32 cellular contexts compared by ENCODE assay signal in genomic region chr2:17573806-17574175, GRCh38. TPM values are rescaled to one million over a fixed set of nuclear protein-coding genes. Genes with fewer than 3 reads are reported as not detected.
"Had no signal": no experiment of that assay in that cellular context is flagged by ENCODE, and none has a peak within 500 bp of the region (broad histone marks: within the 10 kb centered on the region; RNA-seq: fewer than 3 reads in every experiment).

No MANE protein-coding gene starts in this region.

- H3K36me3 Mint-ChIP-seq: activated CD4-positive, alpha-beta memory T cell treated with anti-CD3 and anti-CD28 coated beads for 36 hours; activated naive CD4-positive, alpha-beta T cell treated with anti-CD3 and anti-CD28 coated beads, Interleukin-2, amount 10 ng/mL, durations not matched to agents 7 days and 5 days; activated naive CD8-positive, alpha-beta T cell treated with anti-CD3 and anti-CD28 coated beads for 36 hours; IgD-negative memory B cell had no signal

- H3K4me2 ChIP-seq: SK-N-SH had no signal

- H3K27me3 Mint-ChIP-seq: central memory CD8-positive, alpha-beta T cell had no signal

- ATAC-seq: body of pancreas had no signal

- H3K27ac ChIP-seq: body of pancreas, Peyer's patch, RWPE1, SJCRH30 had no signal

- H3K4me3 ChIP-seq: body of pancreas, Peyer's patch, SJCRH30 had no signal

- H3K9ac ChIP-seq: SK-N-SH had no signal

- H3K4me1 ChIP-seq: body of pancreas, Peyer's patch, SJCRH30 had no signal

- H3K9me3 ChIP-seq: body of pancreas, Peyer's patch, SJCRH30, SK-N-SH had no signal

- H3K9me2 ChIP-seq: SK-N-SH had no signal

- H3K4me3 Mint-ChIP-seq: activated B cell treated with CpG ODN at 0.5 μM for 24 hours; activated CD4-positive, alpha-beta memory T cell treated with anti-CD3 and anti-CD28 coated beads for 36 hours; activated CD4-positive, alpha-beta T cell treated with anti-CD3 and anti-CD28 coated beads, Interleukin-2, amount 10 ng/mL, durations not matched to agents 24 days and 14 days; activated naive CD4-positive, alpha-beta T cell treated with anti-CD3 and anti-CD28 coated beads, Interleukin-2, amount 10 ng/mL, durations not matched to agents 7 days and 5 days; activated naive CD8-positive, alpha-beta T cell treated with anti-CD3 and anti-CD28 coated beads for 36 hours; central memory CD8-positive, alpha-beta T cell; IgD-negative memory B cell; T-helper 1 cell treated with Interleukin-12 subunit alpha and Interleukin-12 subunit beta and Interleukin-4 antibody, amounts not matched to agents 30 μg/mL and 1 μg/mL, for 36 hours had no signal

- H3K27me3 ChIP-seq: body of pancreas, Peyer's patch, SJCRH30 had no signal

- H3K4me1 Mint-ChIP-seq: activated B cell treated with CpG ODN at 0.5 μM for 24 hours; activated naive CD8-positive, alpha-beta T cell treated with anti-CD3 and anti-CD28 coated beads for 36 hours; central memory CD8-positive, alpha-beta T cell had no signal

- H3K36me3 ChIP-seq: Peyer's patch, SJCRH30 had no signal

- H3K27ac Mint-ChIP-seq: activated B cell treated with CpG ODN at 0.5 μM for 24 hours; activated CD4-positive, alpha-beta memory T cell treated with anti-CD3 and anti-CD28 coated beads for 36 hours; activated CD4-positive, alpha-beta T cell treated with anti-CD3 and anti-CD28 coated beads, Interleukin-2, amount 10 ng/mL, durations not matched to agents 24 days and 14 days; activated naive CD4-positive, alpha-beta T cell treated with anti-CD3 and anti-CD28 coated beads, Interleukin-2, amount 10 ng/mL, durations not matched to agents 7 days and 5 days; activated naive CD8-positive, alpha-beta T cell treated with anti-CD3 and anti-CD28 coated beads for 36 hours; activated T-helper 2 cell treated with anti-CD3 and anti-CD28 coated beads, Interferon-gamma antibody, Interleukin-2, Interleukin-4, amounts not matched to agents 10 μg/mL and 5 μg/mL and 100 μg/mL, durations not matched to agents 14 hours and 24 hours and 36 hours; IgD-negative memory B cell; T-helper 1 cell treated with Interleukin-12 subunit alpha and Interleukin-12 subunit beta and Interleukin-4 antibody, amounts not matched to agents 30 μg/mL and 1 μg/mL, for 36 hours had no signal

- H3K9me3 Mint-ChIP-seq: activated B cell treated with CpG ODN at 0.5 μM for 24 hours; activated CD4-positive, alpha-beta memory T cell treated with anti-CD3 and anti-CD28 coated beads for 36 hours; activated CD4-positive, alpha-beta T cell treated with anti-CD3 and anti-CD28 coated beads, Interleukin-2, amount 10 ng/mL, durations not matched to agents 24 days and 14 days; activated naive CD4-positive, alpha-beta T cell treated with anti-CD3 and anti-CD28 coated beads, Interleukin-2, amount 10 ng/mL, durations not matched to agents 7 days and 5 days; activated naive CD8-positive, alpha-beta T cell treated with anti-CD3 and anti-CD28 coated beads for 36 hours; activated T-helper 2 cell treated with anti-CD3 and anti-CD28 coated beads, Interferon-gamma antibody, Interleukin-2, Interleukin-4, amounts not matched to agents 10 μg/mL and 5 μg/mL and 100 μg/mL, durations not matched to agents 14 hours and 24 hours and 36 hours; IgD-negative memory B cell; T-helper 1 cell treated with Interleukin-12 subunit alpha and Interleukin-12 subunit beta and Interleukin-4 antibody, amounts not matched to agents 30 μg/mL and 1 μg/mL, for 36 hours had no signal

- DNase-seq: activated B cell treated with CpG ODN at 0.5 μM for 24 hours; activated CD4-positive, alpha-beta memory T cell treated with anti-CD3 and anti-CD28 coated beads for 36 hours; activated CD4-positive, alpha-beta T cell treated with anti-CD3 and anti-CD28 coated beads for 1 hour; activated CD4-positive, alpha-beta T cell treated with anti-CD3 and anti-CD28 coated beads, Interleukin-2, amount 10 ng/mL, durations not matched to agents 24 days and 14 days; activated gamma-delta T cell treated with Interleukin-2 at 50 U/mL for 16 hours; activated naive CD4-positive, alpha-beta T cell treated with anti-CD3 and anti-CD28 coated beads, Interleukin-2, amount 10 ng/mL, durations not matched to agents 7 days and 5 days; activated naive CD8-positive, alpha-beta T cell treated with anti-CD3 and anti-CD28 coated beads for 36 hours; activated T-cell treated with anti-CD3 and anti-CD28 coated beads for 4 hours; activated T-cell treated with anti-CD3 and anti-CD28 coated beads, Interleukin-2, amount 50 U/mL, for 48 hours; body of pancreas; KG1; NCI-H1092; NCI-H1417; NCI-H1694; NCI-H2029; NCI-H2107; NCI-H2171 treated with DMSO at 0.1 percent for 48 hours; NCI-H774; NK-92 treated with Interleukin-12 subunit alpha and Interleukin-12 subunit beta, amount 100 ng/mL, for 24 hours; Peyer's patch; Right ventricle myocardium superior; SJCRH30 had no signal

RNA-seq across cellular contexts. Expression of gene VSNL1, which starts 33.3 kb away (rescaled TPM):
- total RNA-seq: activated B cell treated with CpG ODN at 0.5 μM for 24 hours; activated CD4-positive, alpha-beta memory T cell treated with anti-CD3 and anti-CD28 coated beads for 36 hours; activated CD4-positive, alpha-beta T cell treated with anti-CD3 and anti-CD28 coated beads, Interleukin-2, amount 10 ng/mL, durations not matched to agents 24 days and 14 days; activated CD8-positive, alpha-beta memory T cell treated with anti-CD3 and anti-CD28 coated beads for 36 hours; activated naive CD8-positive, alpha-beta T cell treated with anti-CD3 and anti-CD28 coated beads for 36 hours; activated T-helper 2 cell treated with anti-CD3 and anti-CD28 coated beads, Interferon-gamma antibody, Interleukin-2, Interleukin-4, amounts not matched to agents 10 μg/mL and 5 μg/mL and 100 μg/mL, durations not matched to agents 14 hours and 24 hours and 36 hours; NCI-H460; Peyer's patch; SJCRH30 had no signal
- polyA plus RNA-seq: IgD-negative memory B cell had no signal

RNA-seq across cellular contexts. Expression of gene RAD51AP2, which starts 55.6 kb away (rescaled TPM):
- total RNA-seq: activated B cell treated with CpG ODN at 0.5 μM for 24 hours; activated CD4-positive, alpha-beta memory T cell treated with anti-CD3 and anti-CD28 coated beads for 36 hours; activated CD4-positive, alpha-beta T cell treated with anti-CD3 and anti-CD28 coated beads, Interleukin-2, amount 10 ng/mL, durations not matched to agents 24 days and 14 days; activated CD8-positive, alpha-beta memory T cell treated with anti-CD3 and anti-CD28 coated beads for 36 hours; activated naive CD8-positive, alpha-beta T cell treated with anti-CD3 and anti-CD28 coated beads for 36 hours; activated T-helper 2 cell treated with anti-CD3 and anti-CD28 coated beads, Interferon-gamma antibody, Interleukin-2, Interleukin-4, amounts not matched to agents 10 μg/mL and 5 μg/mL and 100 μg/mL, durations not matched to agents 14 hours and 24 hours and 36 hours; M059J; NCI-H460; Peyer's patch had no signal
- polyA plus RNA-seq: adipose tissue, IgD-negative memory B cell, SK-N-SH had no signal
